In the genomic region with DNA sequence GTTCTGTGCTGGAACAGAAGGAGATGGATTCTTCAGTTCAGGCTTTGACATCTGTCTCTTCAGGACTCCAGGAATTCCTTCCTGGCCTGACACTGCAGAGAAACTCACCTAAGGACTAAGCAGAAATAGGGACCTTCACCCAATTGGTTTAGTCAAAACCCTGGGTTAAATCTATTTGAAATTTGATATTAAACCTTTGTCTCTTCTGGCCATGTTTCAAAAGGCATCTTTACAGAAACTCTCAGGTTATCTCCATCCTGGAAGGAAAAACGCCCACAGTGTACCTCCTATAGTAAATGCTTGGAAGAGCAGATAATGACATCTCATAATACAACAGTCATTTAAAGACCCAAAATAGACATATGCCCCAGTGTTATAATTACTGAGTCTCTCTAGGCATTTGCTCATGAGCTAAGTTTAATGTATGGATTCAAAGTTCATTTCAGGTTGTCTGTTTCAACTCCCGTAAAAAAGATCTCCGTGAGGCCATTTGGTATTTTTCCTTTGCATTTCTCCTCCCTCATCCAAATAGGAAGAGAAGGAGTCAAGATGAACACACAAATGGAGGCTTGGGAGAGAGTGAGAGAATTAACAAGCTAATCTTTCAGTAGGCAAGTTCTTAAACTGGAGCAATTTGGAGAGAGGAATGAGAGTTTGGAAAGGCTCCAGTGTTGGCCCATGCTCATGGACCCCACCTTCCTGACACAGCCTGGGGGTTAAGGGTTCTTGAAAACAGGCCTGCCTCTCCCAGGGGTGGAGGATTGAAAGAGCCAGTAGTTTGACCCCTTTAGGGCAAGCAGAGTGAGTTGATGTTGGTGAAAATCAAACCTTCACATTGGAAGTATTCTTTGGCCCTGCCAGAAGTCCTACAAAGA, we compare ENCODE assay signal across 18 cellular contexts. TPM values are rescaled to one million over a fixed set of nuclear protein-coding genes. Genes with fewer than 3 reads are reported as not detected.
DNase-seq lines count a peak whose midpoint lies in the region; ATAC-seq and TF ChIP-seq lines count a peak whose summit lies in the region.
"Had no signal": no experiment of that assay in that cellular context is flagged by ENCODE, and none has a peak within 500 bp of the region (broad histone marks: within the 10 kb centered on the region; RNA-seq: fewer than 3 reads in every experiment).

No MANE protein-coding gene starts in this region.

- no peak for TF ChIP-seq POLR2A in esophagus muscularis mucosa (IDR thresholded peaks at IDR 0.05; ENCODE audit: low read depth)

- intact Hi-C loops in esophagus muscularis mucosa (cut with DNase I), result no loop called here
- intact Hi-C loops in left ventricle myocardium superior (cut with micrococcal nuclease), result no loop called here
- intact Hi-C loops in left colon (cut with DNase I, micrococcal nuclease), result no loop called here

- ATAC-seq in activated CD8-positive, alpha-beta memory T cell treated with anti-CD3 and anti-CD28 coated beads, Interleukin-2, amount 10 ng/mL, durations not matched to agents 7 days and 5 days, result no peak
- ATAC-seq in GM18870 (IDR thresholded peaks at IDR 0.05; ENCODE audit: unreplicated experiment) (no peak), left ventricle myocardium superior (no peak), left colon (no peak)
- ATAC-seq: upper lobe of right lung had no signal

- H3K4me1 ChIP-seq in esophagus muscularis mucosa, result peaks cover 51 to 72% (median 69%) of the 10 kb centered on the region in 4 donors
- H3K4me1 ChIP-seq in stomach smooth muscle (ENCODE audit: control insufficient read depth, insufficient read depth, low read length), result peaks cover 57% of the 10 kb centered on the region

- H3K4me3 ChIP-seq in esophagus muscularis mucosa, result peak overlapping the region in 1 of 4 donors; percentile 70
- H3K4me3 ChIP-seq in stomach smooth muscle (ENCODE audit: low read length in 2 of 2), result peak overlapping the region in 1 of 2 donors; percentile 55

- no peak for TF ChIP-seq CTCF in esophagus muscularis mucosa (IDR thresholded peaks at IDR 0.05)

- no peak overlapping the region for H3K9ac ChIP-seq in stomach smooth muscle (ENCODE audit: low read length in 2 of 2)

- 84% methylated on average over 3 of the region's 3 CpGs for WGBS in esophagus muscularis mucosa

- CTCF ChIA-PET in activated CD8-positive, alpha-beta memory T cell treated with anti-CD3 and anti-CD28 coated beads, Interleukin-2, amount 10 ng/mL, durations not matched to agents 7 days and 5 days (lab: Charles Lee), result interaction anchor here (1.2 to 1.8 kb wide), 4 partner anchors 9 to 321 kb away, joined by 3 to 12 read pairs (median 4); a partner anchor contains a TSS

- H3K27me3 ChIP-seq in esophagus muscularis mucosa (no peaks in the 10 kb centered on the region), stomach smooth muscle (ENCODE audit: control insufficient read depth in 1 of 2, insufficient read depth in 2 of 2, low read length in 2 of 2) (peaks cover 0 to 51% of the 10 kb centered on the region in 2 donors)

- H3K27ac Mint-ChIP-seq in activated CD8-positive, alpha-beta memory T cell treated with anti-CD3 and anti-CD28 coated beads, Interleukin-2, amount 10 ng/mL, durations not matched to agents 7 days and 5 days, result no peak overlapping the region

- H3K4me3 Mint-ChIP-seq in activated CD8-positive, alpha-beta memory T cell treated with anti-CD3 and anti-CD28 coated beads, Interleukin-2, amount 10 ng/mL, durations not matched to agents 7 days and 5 days, result peak overlapping the region; percentile 24

- H3K27ac ChIP-seq in esophagus muscularis mucosa (replicated peaks in 1 of 4), result peak overlapping the region; percentile 91 to 97 (median 96)
- peak overlapping the region; percentile 92 for H3K27ac ChIP-seq in stomach smooth muscle (ENCODE audit: low read length)
- H3K27ac ChIP-seq: left ventricle myocardium inferior, neutrophil had no signal

- no peaks in the 10 kb centered on the region for H3K9me3 Mint-ChIP-seq in activated CD8-positive, alpha-beta memory T cell treated with anti-CD3 and anti-CD28 coated beads, Interleukin-2, amount 10 ng/mL, durations not matched to agents 7 days and 5 days (ENCODE audit: low read depth)

- H3K9me3 ChIP-seq in esophagus muscularis mucosa, result no peaks in the 10 kb centered on the region
- H3K9me3 ChIP-seq in stomach smooth muscle (ENCODE audit: control insufficient read depth in 2 of 2, low read length in 2 of 2), result no peaks in the 10 kb centered on the region
- H3K9me3 ChIP-seq: left ventricle myocardium inferior, neutrophil, upper lobe of right lung had no signal

- TF ChIP-seq EP300 in esophagus muscularis mucosa (IDR thresholded peaks at IDR 0.05), result no peak

- peaks cover 4% of the 10 kb centered on the region for H3K36me3 Mint-ChIP-seq in activated CD8-positive, alpha-beta memory T cell treated with anti-CD3 and anti-CD28 coated beads, Interleukin-2, amount 10 ng/mL, durations not matched to agents 7 days and 5 days

- no peaks in the 10 kb centered on the region for H3K36me3 ChIP-seq in esophagus muscularis mucosa
- no peaks in the 10 kb centered on the region for H3K36me3 ChIP-seq in stomach smooth muscle (ENCODE audit: control insufficient read depth in 2 of 2, insufficient read depth in 2 of 2, low read length in 2 of 2)
- H3K36me3 ChIP-seq: left ventricle myocardium inferior, neutrophil, upper lobe of right lung had no signal

- H3K27me3 Mint-ChIP-seq in activated CD8-positive, alpha-beta memory T cell treated with anti-CD3 and anti-CD28 coated beads, Interleukin-2, amount 10 ng/mL, durations not matched to agents 7 days and 5 days, result peaks cover 76% of the 10 kb centered on the region

- no peak for DNase-seq in activated CD8-positive, alpha-beta memory T cell treated with anti-CD3 and anti-CD28 coated beads, Interleukin-2, amount 10 ng/mL, durations not matched to agents 7 days and 5 days
- DNase-seq in activated CD8-positive, alpha-beta memory T cell treated with anti-CD3 and anti-CD28 coated beads for 24 hours, result no peak
- DNase-seq in NCI-H69 (lab: John Stamatoyannopoulos, UW) (peak; percentile 43), esophagus muscularis mucosa (ENCODE audit: extremely low spot score) (no peak), left ventricle myocardium superior (no peak), left colon (no peak)
- DNase-seq: aorta; DMS79 treated with DMSO at 0.1 percent for 48 hours; effector CD4-positive, alpha-beta T cell; head of caudate nucleus; left ventricle myocardium inferior; NCI-H1048; RPMI8226; upper lobe of right lung had no signal

- H3K4me1 Mint-ChIP-seq in activated CD8-positive, alpha-beta memory T cell treated with anti-CD3 and anti-CD28 coated beads, Interleukin-2, amount 10 ng/mL, durations not matched to agents 7 days and 5 days, result peaks cover 54% of the 10 kb centered on the region

RNA-seq across cellular contexts. Expression of a gene that starts 5.8 kb away (rescaled TPM):
- total RNA-seq in activated CD8-positive, alpha-beta memory T cell treated with anti-CD3 and anti-CD28 coated beads, Interleukin-2, amount 10 ng/mL, durations not matched to agents 7 days and 5 days, result 1 to 10 TPM; 7.8 TPM
- total RNA-seq in esophagus muscularis mucosa (1 to 10 TPM; 3.5 to 8.3 (median 5.0) TPM), left ventricle myocardium superior (0.79 TPM), left colon (1 to 10 TPM; 3.0 to 3.9 TPM)

RNA-seq across cellular contexts. Expression of a gene that starts 6.1 kb away (rescaled TPM):
- 10 to 100 TPM; 11.9 to 12.9 TPM for total RNA-seq in activated CD8-positive, alpha-beta memory T cell treated with anti-CD3 and anti-CD28 coated beads, Interleukin-2, amount 10 ng/mL, durations not matched to agents 7 days and 5 days
- total RNA-seq in esophagus muscularis mucosa (10 to 100 TPM; 10.8 to 34.9 (median 28.7) TPM), left ventricle myocardium superior (2.7 TPM), left colon (10 to 100 TPM; 35.8 to 41.9 TPM)

RNA-seq across cellular contexts. Expression of a gene that starts 9.6 kb away (rescaled TPM):
- total RNA-seq in activated CD8-positive, alpha-beta memory T cell treated with anti-CD3 and anti-CD28 coated beads, Interleukin-2, amount 10 ng/mL, durations not matched to agents 7 days and 5 days, result under 1 TPM in 1 of 2 experiments, not detected in 1; 0.16 TPM
- under 1 TPM; 0.17 to 0.83 (median 0.36) TPM for total RNA-seq in esophagus muscularis mucosa
- total RNA-seq in left ventricle myocardium superior, result not detected
- total RNA-seq in left colon, result 10 to 100 TPM; 14.5 to 16.4 TPM
- total RNA-seq: GM12878, left ventricle myocardium inferior had no signal

RNA-seq across cellular contexts. Expression of a gene that starts 20.8 kb away (rescaled TPM):
- total RNA-seq in activated CD8-positive, alpha-beta memory T cell treated with anti-CD3 and anti-CD28 coated beads, Interleukin-2, amount 10 ng/mL, durations not matched to agents 7 days and 5 days, result 1 to 10 TPM in 1 of 2 experiments, under 1 TPM in 1; 0.58 to 1.1 TPM
- total RNA-seq in esophagus muscularis mucosa (1 to 10 TPM; 2.2 to 5.4 (median 2.9) TPM), left ventricle myocardium superior (0.20 TPM), left colon (10 to 100 TPM; 39.3 to 43.3 TPM)

RNA-seq across cellular contexts. Expression of a gene that starts 26.9 kb away (rescaled TPM):
- 1 to 10 TPM; 1.7 TPM for total RNA-seq in activated CD8-positive, alpha-beta memory T cell treated with anti-CD3 and anti-CD28 coated beads, Interleukin-2, amount 10 ng/mL, durations not matched to agents 7 days and 5 days
- total RNA-seq in esophagus muscularis mucosa (1 to 10 TPM in 1 of 4 donors, under 1 TPM in 3; 0.52 to 1.7 (median 0.66) TPM), left ventricle myocardium superior (0.30 TPM), left colon (10 to 100 TPM; 26.6 to 30.2 TPM)

Comparison
In these comparisons a context has a peak if more than half of its experiments do, and no peak if none do; other contexts are left out.
1. RNA of a gene that starts 9.6 kb away (total RNA-seq): 14.5 to 16.4 TPM in left colon; 0.17 to 0.83 TPM in esophagus muscularis mucosa, 0.16 TPM in activated CD8-positive, alpha-beta memory T cell treated with anti-CD3 and anti-CD28 coated beads, Interleukin-2, amount 10 ng/mL, durations not matched to agents 7 days and 5 days and not detected in left ventricle myocardium superior (single experiment); every median in the first group is over 4 times any median in the second.